In the genomic region with DNA sequence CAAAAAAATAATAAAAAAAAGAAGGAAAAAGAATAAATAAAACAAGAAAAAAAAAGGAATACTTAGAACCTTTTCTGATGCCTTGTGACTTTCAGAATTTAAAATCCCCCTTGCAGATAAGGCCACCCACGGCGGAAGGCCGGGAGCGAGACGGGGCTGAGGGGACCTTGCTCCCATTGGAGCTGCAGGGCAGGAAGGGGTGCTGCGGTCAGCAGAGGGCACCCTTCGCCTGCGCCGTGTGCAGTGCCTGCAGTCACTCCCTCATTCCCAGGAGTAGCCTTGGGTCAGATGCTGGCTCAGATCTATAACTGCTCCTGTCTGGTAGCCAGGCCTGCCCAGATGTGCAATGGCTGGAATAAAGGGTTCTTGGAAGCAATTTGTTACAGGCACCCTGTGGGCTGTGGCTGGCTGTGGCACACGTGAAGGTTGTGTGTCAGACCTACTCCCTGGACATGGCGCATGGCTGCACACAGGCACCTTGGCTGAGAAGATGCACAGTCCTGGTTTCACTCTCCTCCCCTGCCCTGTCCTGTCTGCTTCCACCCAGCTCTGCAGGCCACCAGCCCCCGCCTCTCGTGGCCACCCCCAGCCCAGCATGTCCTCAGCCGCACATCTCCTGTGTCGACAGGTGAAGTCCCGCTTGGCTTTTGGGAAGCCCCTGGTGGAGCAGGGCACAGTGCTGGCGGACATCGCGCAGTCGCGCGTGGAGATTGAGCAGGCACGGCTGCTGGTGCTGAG, we compare ENCODE assay signal across 1 cellular context.
TF ChIP-seq lines count a peak whose summit lies in the region.

No MANE protein-coding gene starts in this region.

TF ChIP-seq in GM23338, 12 proteins besides CTCF, POLR2A, EP300 and RAD21 (continued from another document):
- TF ChIP-seq, protein P1, sequence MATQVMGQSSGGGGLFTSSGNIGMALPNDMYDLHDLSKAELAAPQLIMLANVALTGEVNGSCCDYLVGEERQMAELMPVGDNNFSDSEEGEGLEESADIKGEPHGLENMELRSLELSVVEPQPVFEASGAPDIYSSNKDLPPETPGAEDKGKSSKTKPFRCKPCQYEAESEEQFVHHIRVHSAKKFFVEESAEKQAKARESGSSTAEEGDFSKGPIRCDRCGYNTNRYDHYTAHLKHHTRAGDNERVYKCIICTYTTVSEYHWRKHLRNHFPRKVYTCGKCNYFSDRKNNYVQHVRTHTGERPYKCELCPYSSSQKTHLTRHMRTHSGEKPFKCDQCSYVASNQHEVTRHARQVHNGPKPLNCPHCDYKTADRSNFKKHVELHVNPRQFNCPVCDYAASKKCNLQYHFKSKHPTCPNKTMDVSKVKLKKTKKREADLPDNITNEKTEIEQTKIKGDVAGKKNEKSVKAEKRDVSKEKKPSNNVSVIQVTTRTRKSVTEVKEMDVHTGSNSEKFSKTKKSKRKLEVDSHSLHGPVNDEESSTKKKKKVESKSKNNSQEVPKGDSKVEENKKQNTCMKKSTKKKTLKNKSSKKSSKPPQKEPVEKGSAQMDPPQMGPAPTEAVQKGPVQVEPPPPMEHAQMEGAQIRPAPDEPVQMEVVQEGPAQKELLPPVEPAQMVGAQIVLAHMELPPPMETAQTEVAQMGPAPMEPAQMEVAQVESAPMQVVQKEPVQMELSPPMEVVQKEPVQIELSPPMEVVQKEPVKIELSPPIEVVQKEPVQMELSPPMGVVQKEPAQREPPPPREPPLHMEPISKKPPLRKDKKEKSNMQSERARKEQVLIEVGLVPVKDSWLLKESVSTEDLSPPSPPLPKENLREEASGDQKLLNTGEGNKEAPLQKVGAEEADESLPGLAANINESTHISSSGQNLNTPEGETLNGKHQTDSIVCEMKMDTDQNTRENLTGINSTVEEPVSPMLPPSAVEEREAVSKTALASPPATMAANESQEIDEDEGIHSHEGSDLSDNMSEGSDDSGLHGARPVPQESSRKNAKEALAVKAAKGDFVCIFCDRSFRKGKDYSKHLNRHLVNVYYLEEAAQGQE (IDR thresholded peaks at IDR 0.05; ENCODE audit: unreplicated experiment) = no peak
- no peak for TF ChIP-seq CREB1 (CRISPR knock-in tag; IDR thresholded peaks at IDR 0.05; ENCODE audit: low read depth)
- TF ChIP-seq EZH2phosphoT487 (IDR thresholded peaks at IDR 0.05; ENCODE audit: unreplicated experiment) = no peak
- TF ChIP-seq, protein P2, sequence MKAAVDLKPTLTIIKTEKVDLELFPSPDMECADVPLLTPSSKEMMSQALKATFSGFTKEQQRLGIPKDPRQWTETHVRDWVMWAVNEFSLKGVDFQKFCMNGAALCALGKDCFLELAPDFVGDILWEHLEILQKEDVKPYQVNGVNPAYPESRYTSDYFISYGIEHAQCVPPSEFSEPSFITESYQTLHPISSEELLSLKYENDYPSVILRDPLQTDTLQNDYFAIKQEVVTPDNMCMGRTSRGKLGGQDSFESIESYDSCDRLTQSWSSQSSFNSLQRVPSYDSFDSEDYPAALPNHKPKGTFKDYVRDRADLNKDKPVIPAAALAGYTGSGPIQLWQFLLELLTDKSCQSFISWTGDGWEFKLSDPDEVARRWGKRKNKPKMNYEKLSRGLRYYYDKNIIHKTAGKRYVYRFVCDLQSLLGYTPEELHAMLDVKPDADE (IDR thresholded peaks at IDR 0.05) = no peak
- TF ChIP-seq EZH2 (IDR thresholded peaks at IDR 0.05; ENCODE audit: low read depth, unreplicated experiment) = no peak
